In the genomic region with DNA sequence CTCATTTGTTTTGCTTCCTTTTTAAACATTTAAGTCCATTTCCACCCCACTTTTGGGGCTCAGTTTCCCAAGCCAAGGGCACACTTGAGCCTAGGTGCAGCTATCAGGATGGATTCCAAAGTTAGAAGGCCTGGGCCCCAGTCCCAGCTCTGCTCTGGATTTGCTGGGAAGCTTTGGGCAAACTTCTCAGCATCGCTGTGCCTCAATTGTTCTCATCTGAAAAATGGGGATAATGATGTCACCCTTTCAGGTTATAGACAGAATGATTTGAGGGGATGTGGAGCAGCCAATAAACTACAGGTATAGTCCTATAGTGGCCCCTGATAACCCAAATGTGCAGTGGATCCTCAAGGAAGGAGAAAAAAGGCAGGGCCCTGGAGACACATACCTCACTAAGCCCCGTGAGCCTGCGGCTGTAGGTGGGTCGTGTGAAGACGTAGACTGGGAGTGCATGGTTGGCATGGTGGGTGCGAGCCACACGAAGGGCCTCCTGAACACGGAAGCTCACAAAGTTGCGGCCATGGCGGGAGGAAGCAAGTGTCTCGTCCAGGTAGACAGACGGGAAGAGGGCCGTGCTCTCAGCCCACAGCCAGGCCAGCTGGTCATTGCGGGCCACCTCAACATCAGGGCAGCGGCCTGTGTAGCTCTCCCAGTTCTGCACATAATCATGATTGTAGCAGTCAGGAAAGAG, we compare ENCODE assay signal across 12 cellular contexts. TPM values are rescaled to one million over a fixed set of nuclear protein-coding genes. Genes with fewer than 3 reads are reported as not detected.
A peak's percentile ranks its signal among the peaks of the same experiment; 100 is the strongest.
DNase-seq lines count a peak whose midpoint lies in the region; ATAC-seq and TF ChIP-seq lines count a peak whose summit lies in the region.
"Had no signal": no experiment of that assay in that cellular context is flagged by ENCODE, and none has a peak within 500 bp of the region (broad histone marks: within the 10 kb centered on the region; RNA-seq: fewer than 3 reads in every experiment).

No MANE protein-coding gene starts in this region.

- no peaks in the 10 kb centered on the region for H3K9me2 ChIP-seq in Loucy (replicated peaks; ENCODE audit: low read depth, low read length)

- no peak for ATAC-seq in HG02884 (IDR thresholded peaks at IDR 0.05; ENCODE audit: unreplicated experiment)
- ATAC-seq: body of pancreas; stimulated activated naive CD8-positive, alpha-beta T cell treated with anti-CD3 and anti-CD28 coated beads, Interleukin-15, amount 100 ng/mL, for 72 hours had no signal

- H3K4me2 ChIP-seq in BLaER1, result peak overlapping the region; percentile 94
- peak overlapping the region; percentile 95 for H3K4me2 ChIP-seq in Loucy (ENCODE audit: low read depth, low read length, poor library complexity, severe bottlenecking)
- peak overlapping the region; percentile 88 for H3K4me2 ChIP-seq in neural progenitor cell

- DNase-seq in endothelial cell (ENCODE audit: low spot score) (no peak), neural progenitor cell (ENCODE audit: low spot score) (no peak), HT-29 (ENCODE audit: low spot score) (no peak), NCI-H1092 (lab: John Stamatoyannopoulos, UW) (no peak), NCI-H1105 (lab: John Stamatoyannopoulos, UW) (no peak)
- DNase-seq: body of pancreas; NCI-H2171; stimulated activated naive CD8-positive, alpha-beta T cell treated with anti-CD3 and anti-CD28 coated beads, Interleukin-15, amount 100 ng/mL, for 72 hours had no signal

- H4K20me1 ChIP-seq in BLaER1, result peaks cover 48% of the 10 kb centered on the region
- peaks cover 15% of the 10 kb centered on the region for H4K20me1 ChIP-seq in Loucy (ENCODE audit: insufficient read depth, low read length, poor library complexity, severe bottlenecking)
- H4K20me1 ChIP-seq in neural progenitor cell (ENCODE audit: low read depth), result peaks cover 36% of the 10 kb centered on the region

- H3K9me3 ChIP-seq in BLaER1 (no peaks in the 10 kb centered on the region), Loucy (ENCODE audit: insufficient read depth, low read depth, low read length) (no peaks in the 10 kb centered on the region), neural progenitor cell (ENCODE audit: low read depth) (no peaks in the 10 kb centered on the region)
- H3K9me3 ChIP-seq: body of pancreas, SJSA1 had no signal

- H3K27me3 ChIP-seq in BLaER1 (no peaks in the 10 kb centered on the region), Loucy (ENCODE audit: insufficient read depth, low read length, poor library complexity, severe bottlenecking) (no peaks in the 10 kb centered on the region), neural progenitor cell (no peaks in the 10 kb centered on the region)
- H3K27me3 ChIP-seq: body of pancreas, SJSA1 had no signal

- H3K27ac ChIP-seq in BLaER1 (0 out of 2 replicates have a peak overlapping the region, but pooled peaks have one; percentile 100), neural progenitor cell (no peak overlapping the region)
- H3K27ac ChIP-seq: SJSA1 had no signal

- H3K4me1 Mint-ChIP-seq in endothelial cell (ENCODE audit: unreplicated experiment) (peaks cover 49% of the 10 kb centered on the region), neural progenitor cell (peaks cover 43% of the 10 kb centered on the region)

- H3K27ac Mint-ChIP-seq in endothelial cell (ENCODE audit: unreplicated experiment), result peak overlapping the region; percentile 50
- no peak overlapping the region for H3K27ac Mint-ChIP-seq in neural progenitor cell
- H3K27ac Mint-ChIP-seq: stimulated activated naive CD8-positive, alpha-beta T cell treated with anti-CD3 and anti-CD28 coated beads, Interleukin-15, amount 100 ng/mL, for 72 hours had no signal

- peak overlapping the region; percentile 11; the same call in 1 of the 2 replicates for H3K9ac ChIP-seq in BLaER1
- peak overlapping the region; percentile 38 for H3K9ac ChIP-seq in Loucy (ENCODE audit: low read depth, low read length, poor library complexity, severe bottlenecking)
- no peak overlapping the region for H3K9ac ChIP-seq in neural progenitor cell

- H3K36me3 ChIP-seq in BLaER1 (peaks cover 66% of the 10 kb centered on the region), Loucy (ENCODE audit: insufficient read depth, low read length) (no peaks in the 10 kb centered on the region), neural progenitor cell (no peaks in the 10 kb centered on the region)

- H3K9me3 Mint-ChIP-seq in endothelial cell (ENCODE audit: unreplicated experiment), result no peaks in the 10 kb centered on the region
- no peaks in the 10 kb centered on the region for H3K9me3 Mint-ChIP-seq in neural progenitor cell
- H3K9me3 Mint-ChIP-seq: stimulated activated naive CD8-positive, alpha-beta T cell treated with anti-CD3 and anti-CD28 coated beads, Interleukin-15, amount 100 ng/mL, for 72 hours had no signal

- peak overlapping the region; percentile 78; the same call in 1 of the 2 replicates for H3K4me3 ChIP-seq in BLaER1
- H3K4me3 ChIP-seq in Loucy (ENCODE audit: low read length, poor library complexity, severe bottlenecking), result no peak overlapping the region
- no peak overlapping the region for H3K4me3 ChIP-seq in neural progenitor cell
- H3K4me3 ChIP-seq: body of pancreas had no signal

- peaks cover 66% of the 10 kb centered on the region for H3K4me1 ChIP-seq in BLaER1
- peaks cover 38% of the 10 kb centered on the region for H3K4me1 ChIP-seq in Loucy (ENCODE audit: insufficient read depth, low read length, poor library complexity, severe bottlenecking)
- peaks cover 28% of the 10 kb centered on the region for H3K4me1 ChIP-seq in neural progenitor cell

- H3K27me3 Mint-ChIP-seq in endothelial cell (ENCODE audit: unreplicated experiment) (peaks cover 26% of the 10 kb centered on the region), neural progenitor cell (ENCODE audit: insufficient read depth, low read depth) (peaks cover 4% of the 10 kb centered on the region)
- H3K27me3 Mint-ChIP-seq: stimulated activated naive CD8-positive, alpha-beta T cell treated with anti-CD3 and anti-CD28 coated beads, Interleukin-15, amount 100 ng/mL, for 72 hours had no signal

- H3K79me2 ChIP-seq in Loucy (ENCODE audit: insufficient read depth, low read length), result peaks cover 29% of the 10 kb centered on the region
- H3K79me2 ChIP-seq in neural progenitor cell (ENCODE audit: low read depth), result peaks cover 37% of the 10 kb centered on the region

- H3K4me3 Mint-ChIP-seq in endothelial cell (ENCODE audit: unreplicated experiment) (peak overlapping the region; percentile 96), neural progenitor cell (peak overlapping the region; percentile 99)

- H3K36me3 Mint-ChIP-seq in endothelial cell (ENCODE audit: low read depth, unreplicated experiment) (peaks cover 36% of the 10 kb centered on the region), neural progenitor cell (peaks cover 34% of the 10 kb centered on the region)

- no peak overlapping the region for H2AFZ ChIP-seq in Loucy (ENCODE audit: low read length)
- H2AFZ ChIP-seq in neural progenitor cell (replicated peaks), result no peak overlapping the region

- TF ChIP-seq CTCF in Loucy (conservative IDR thresholded peaks at IDR 0.05; ENCODE audit: low read length) (no peak), endothelial cell (IDR thresholded peaks at IDR 0.05; ENCODE audit: unreplicated experiment) (no peak), neural progenitor cell (IDR thresholded peaks at IDR 0.05) (no peak)

- no peaks in the 10 kb centered on the region for H3F3A ChIP-seq in Loucy (ENCODE audit: low read depth)
- H3F3A ChIP-seq in neural progenitor cell (ENCODE audit: low read depth), result peaks cover 26% of the 10 kb centered on the region

RNA-seq across cellular contexts. Expression of gene HYAL2, which starts 3.2 kb away (rescaled TPM):
- total RNA-seq in endothelial cell (ENCODE audit: unreplicated experiment) (214 TPM), neural progenitor cell (ENCODE audit: low replicate concordance) (38.9 and 92.3 TPM in 2 replicates)
- 81.4 and 82.6 TPM in 2 replicates for total RNA-seq in HT-29 (2014; rRNA removed; shearing (Covaris generic))

RNA-seq across cellular contexts. Expression of gene TUSC2, which starts 8.7 kb away (rescaled TPM):
- total RNA-seq in endothelial cell (ENCODE audit: unreplicated experiment), result 36.4 TPM
- 14.9 and 36.1 TPM in 2 replicates for total RNA-seq in neural progenitor cell (ENCODE audit: low replicate concordance)
- total RNA-seq in HT-29 (2014; rRNA removed; shearing (Covaris generic)), result 66.8 and 69.2 TPM in 2 replicates

RNA-seq across cellular contexts. Expression of gene HYAL1, which starts 16.0 kb away (rescaled TPM):
- total RNA-seq in endothelial cell (ENCODE audit: unreplicated experiment) (1.6 TPM), neural progenitor cell (ENCODE audit: low replicate concordance) (1.6 and 3.0 TPM in 2 replicates)
- total RNA-seq in HT-29 (2014; rRNA removed; shearing (Covaris generic)), result 1.4 and 1.6 TPM in 2 replicates

RNA-seq across cellular contexts. Expression of gene HYAL3, which starts 20.1 kb away (rescaled TPM):
- total RNA-seq in endothelial cell (ENCODE audit: unreplicated experiment) (12.7 TPM), neural progenitor cell (ENCODE audit: low replicate concordance) (2.2 and 4.9 TPM in 2 replicates)
- total RNA-seq in HT-29 (2014; rRNA removed; shearing (Covaris generic)), result 8.3 and 12.7 TPM in 2 replicates

RNA-seq across cellular contexts. Expression of gene NAA80, which starts 20.1 kb away (rescaled TPM):
- total RNA-seq in endothelial cell (ENCODE audit: unreplicated experiment) (17.1 TPM), neural progenitor cell (ENCODE audit: low replicate concordance) (10.1 and 21.8 TPM in 2 replicates)
- total RNA-seq in HT-29 (2014; rRNA removed; shearing (Covaris generic)), result 14.2 and 15.3 TPM in 2 replicates
